ENCODE assay signal across 12 cellular contexts in genomic region chr1:59143824-59144223, GRCh38.
DNase-seq lines count a peak whose midpoint lies in the region; ATAC-seq and TF ChIP-seq lines count a peak whose summit lies in the region.
"Had no signal": no experiment of that assay in that cellular context is flagged by ENCODE, and none has a peak within 500 bp of the region (broad histone marks: within the 10 kb centered on the region; RNA-seq: fewer than 3 reads in every experiment).

No MANE protein-coding gene starts in this region.

- peak overlapping the region; percentile 1 for H3K4me3 Mint-ChIP-seq in type B pancreatic cell
- H3K4me3 Mint-ChIP-seq: activated naive CD8-positive, alpha-beta T cell treated with anti-CD3 and anti-CD28 coated beads for 36 hours had no signal

- no peak for DNase-seq in left ventricle myocardium inferior
- no peak for DNase-seq in left cardiac atrium
- DNase-seq in amniotic epithelial cell (ENCODE audit: low read depth) = peak; percentile 53
- DNase-seq in kidney glomerular epithelial cell (lab: John Stamatoyannopoulos, UW) = peak; percentile 72
- no peak for DNase-seq in type B pancreatic cell (ENCODE audit: extremely low spot score, unreplicated experiment)
- DNase-seq in mucosa of descending colon = no peak
- no peak for DNase-seq in NCI-H2107 treated with DMSO at 0.1 percent for 48 hours (lab: John Stamatoyannopoulos, UW; ENCODE audit: unreplicated experiment)
- DNase-seq: activated naive CD8-positive, alpha-beta T cell treated with anti-CD3 and anti-CD28 coated beads for 36 hours; NCI-H446 had no signal

- no peaks in the 10 kb centered on the region for H3K36me3 Mint-ChIP-seq in type B pancreatic cell
- H3K36me3 Mint-ChIP-seq: activated naive CD8-positive, alpha-beta T cell treated with anti-CD3 and anti-CD28 coated beads for 36 hours had no signal

- peaks cover 15% of the 10 kb centered on the region for H3K27me3 Mint-ChIP-seq in type B pancreatic cell
- H3K27me3 Mint-ChIP-seq: activated naive CD8-positive, alpha-beta T cell treated with anti-CD3 and anti-CD28 coated beads for 36 hours had no signal

- H3K4me3 ChIP-seq in left ventricle myocardium inferior (no peak overlapping the region), mucosa of descending colon (no peak overlapping the region)
- H3K4me3 ChIP-seq: skin epidermis had no signal

- ATAC-seq in left cardiac atrium (no peak), HG03442 (IDR thresholded peaks at IDR 0.05; ENCODE audit: unreplicated experiment) (no peak), mucosa of descending colon (no peak)

- H3K27ac ChIP-seq in left ventricle myocardium inferior (replicated peaks) = peak overlapping the region; percentile 89
- H3K27ac ChIP-seq: RWPE1 had no signal

- intact Hi-C loops in left ventricle myocardium inferior (cut with micrococcal nuclease) = loop anchor here (10.0 kb wide), 1 partner anchor 359 kb away; the partner anchor contains the start of gene JUN
- intact Hi-C loops in left cardiac atrium (cut with DNase I) = loop anchor here in 1 of 2 donors (2.0 kb wide), 1 partner anchor 47 kb away; no protein-coding TSS in a partner anchor
- intact Hi-C loops in mucosa of descending colon (cut with DNase I, micrococcal nuclease) = no loop called here

- no peaks in the 10 kb centered on the region for H3K9me3 Mint-ChIP-seq in type B pancreatic cell
- H3K9me3 Mint-ChIP-seq: activated naive CD8-positive, alpha-beta T cell treated with anti-CD3 and anti-CD28 coated beads for 36 hours had no signal

- no peaks in the 10 kb centered on the region for H3K36me3 ChIP-seq in left ventricle myocardium inferior
- H3K36me3 ChIP-seq in mucosa of descending colon (ENCODE audit: low read depth) = no peaks in the 10 kb centered on the region

- peak overlapping the region; percentile 67 for H3K27ac Mint-ChIP-seq in type B pancreatic cell
- H3K27ac Mint-ChIP-seq: activated naive CD8-positive, alpha-beta T cell treated with anti-CD3 and anti-CD28 coated beads for 36 hours had no signal

- no peak for TF ChIP-seq CTCF in left ventricle myocardium inferior (IDR thresholded peaks at IDR 0.05; ENCODE audit: borderline replicate concordance)
- no peak for TF ChIP-seq CTCF in type B pancreatic cell (conservative IDR thresholded peaks at IDR 0.05)
- TF ChIP-seq CTCF in mucosa of descending colon (IDR thresholded peaks at IDR 0.05) = no peak

- peaks cover 58% of the 10 kb centered on the region for H3K4me1 Mint-ChIP-seq in type B pancreatic cell (ENCODE audit: unreplicated experiment)

- peaks cover 75% of the 10 kb centered on the region for H3K4me1 ChIP-seq in left ventricle myocardium inferior
- H3K4me1 ChIP-seq in mucosa of descending colon (ENCODE audit: low read depth) = no peaks in the 10 kb centered on the region

- H3K27me3 ChIP-seq in left ventricle myocardium inferior (ENCODE audit: low read depth) = no peaks in the 10 kb centered on the region

- H3K9me3 ChIP-seq in left ventricle myocardium inferior (replicated peaks) = no peaks in the 10 kb centered on the region
- no peaks in the 10 kb centered on the region for H3K9me3 ChIP-seq in mucosa of descending colon

Comparison
In these comparisons a context has a peak if more than half of its experiments do, and no peak if none do; other contexts are left out.
1. DNase-seq: peak in amniotic epithelial cell (single experiment) and kidney glomerular epithelial cell (single experiment); none in left ventricle myocardium inferior (single experiment), left cardiac atrium (single experiment), type B pancreatic cell (single experiment), mucosa of descending colon (0 of 3) and NCI-H2107 treated with DMSO at 0.1 percent for 48 hours (single experiment).